Comparison of ENCODE assay signal across 1 cellular context in genomic region chr11:100072131-100072530, GRCh38.
TF ChIP-seq lines count a peak whose summit lies in the region.

No MANE protein-coding gene starts in this region.

TF ChIP-seq in GM23338, 12 proteins besides CTCF, POLR2A, EP300 and RAD21 (continued from another document):
- TF ChIP-seq NANOG (IDR thresholded peaks at IDR 0.05; ENCODE audit: borderline replicate concordance) (no peak), CREB1 (CRISPR knock-in tag; IDR thresholded peaks at IDR 0.05; ENCODE audit: low read depth) (no peak), EZH2 (IDR thresholded peaks at IDR 0.05; ENCODE audit: low read depth, unreplicated experiment) (no peak), ZNF462 (CRISPR knock-in tag; IDR thresholded peaks at IDR 0.05) (no peak), STAT1 (IDR thresholded peaks at IDR 0.05; ENCODE audit: unreplicated experiment) (no peak), ZNF331 (CRISPR knock-in tag; IDR thresholded peaks at IDR 0.05; ENCODE audit: low read depth) (no peak), JUNB (IDR thresholded peaks at IDR 0.05; ENCODE audit: unreplicated experiment) (no peak)
